8 cellular contexts compared by ENCODE assay signal in the genomic region with DNA sequence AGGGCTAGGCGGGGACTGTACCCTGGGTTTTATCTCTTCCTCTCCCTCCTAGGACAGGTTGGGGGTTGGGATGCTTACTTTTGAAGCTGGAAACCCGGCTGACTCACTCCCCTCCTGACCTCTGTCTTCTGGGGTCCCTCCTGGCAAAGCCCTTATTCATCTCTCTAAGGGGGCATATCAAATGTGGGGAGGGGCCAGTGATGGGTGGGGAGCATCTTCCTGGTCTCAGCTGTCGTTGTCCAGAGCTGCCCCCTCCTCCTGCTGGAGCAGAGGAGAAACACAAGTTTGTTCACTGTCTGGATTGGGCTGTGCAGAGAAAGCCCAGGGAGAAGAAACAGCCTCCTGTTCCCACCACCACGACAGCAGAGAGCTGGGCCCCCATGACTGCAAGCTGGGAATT.
DNase-seq lines count a peak whose midpoint lies in the region; ATAC-seq and TF ChIP-seq lines count a peak whose summit lies in the region.
"Had no signal": no experiment of that assay in that cellular context is flagged by ENCODE, and none has a peak within 500 bp of the region (broad histone marks: within the 10 kb centered on the region; RNA-seq: fewer than 3 reads in every experiment).

No MANE protein-coding gene starts in this region.

- H3K27me3 ChIP-seq in GM23338 (ENCODE audit: insufficient read depth) (peaks cover 43% of the 10 kb centered on the region), kidney epithelial cell (ENCODE audit: control insufficient read depth, insufficient read depth, low read length) (peaks cover 5% of the 10 kb centered on the region), transverse colon (peaks cover 51% of the 10 kb centered on the region)
- H3K27me3 ChIP-seq: body of pancreas had no signal

- CTCF ChIA-PET in WTC11 (lab: Charles Lee) = interaction anchor here (1.1 to 2.6 kb wide), 3 partner anchors 14 to 104 kb away, joined by 3 to 8 read pairs (median 3); no protein-coding TSS in a partner anchor

- no peak overlapping the region for H2AFZ ChIP-seq in GM23338

- in situ Hi-C loops in transverse colon (cut with MboI; ENCODE audit: low pct_ligation_motif_present in 1 of 4, low pct_unique_long_range_greater_than_20kb in 1 of 4, low sequenced_read_pairs in 3 of 4) = no loop called here

- no peaks in the 10 kb centered on the region for H4K20me1 ChIP-seq in GM23338 (replicated peaks; ENCODE audit: insufficient read depth)

- H3K27ac Mint-ChIP-seq in GM23338 (no peak overlapping the region), WTC11 (no peak overlapping the region)

- TF ChIP-seq EP300 in transverse colon (IDR thresholded peaks at IDR 0.05; ENCODE audit: low read depth) = no peak

- H3K27me3 Mint-ChIP-seq in GM23338 (ENCODE audit: insufficient read depth, low read depth, poor library complexity) (peaks cover 40% of the 10 kb centered on the region), WTC11 (ENCODE audit: low read depth) (peaks cover 60% of the 10 kb centered on the region)

- WGBS in transverse colon (ENCODE audit: low coverage in 1 of 2), 2 donors = 43 to 49% methylated on average over 2 to 4 of the region's 4 CpGs

- H3K4me2 ChIP-seq in GM23338 = no peak overlapping the region

- H3K4me3 ChIP-seq in GM23338 (no peak overlapping the region), kidney epithelial cell (ENCODE audit: low read depth, low read length) (no peak overlapping the region), transverse colon (no peak overlapping the region)
- H3K4me3 ChIP-seq: body of pancreas had no signal

- no peak for DNase-seq in GM23338 (ENCODE audit: low spot score)
- DNase-seq in WTC11 (ENCODE audit: low spot score) = no peak
- DNase-seq in kidney epithelial cell (ENCODE audit: low read depth) = no peak
- no peak for DNase-seq in transverse colon
- DNase-seq in stimulated activated CD4-positive, alpha-beta T cell treated with anti-CD3 and anti-CD28 coated beads, Interleukin-4, amount 100 ng/mL, for 4 hours = no peak
- DNase-seq in GM19240 (ENCODE audit: insufficient read length, low spot score) = no peak
- no peak for DNase-seq in D341Med (ENCODE audit: low spot score)
- DNase-seq: body of pancreas had no signal

- H3K36me3 Mint-ChIP-seq in GM23338 (ENCODE audit: low read depth) = peaks cover 16% of the 10 kb centered on the region
- peaks cover 18% of the 10 kb centered on the region for H3K36me3 Mint-ChIP-seq in WTC11

- no peaks in the 10 kb centered on the region for H3K36me3 ChIP-seq in GM23338 (ENCODE audit: insufficient read depth)
- H3K36me3 ChIP-seq in kidney epithelial cell (ENCODE audit: control insufficient read depth, insufficient read depth, low read length) = no peaks in the 10 kb centered on the region
- no peaks in the 10 kb centered on the region for H3K36me3 ChIP-seq in transverse colon

- TF ChIP-seq CTCF in GM23338 (conservative IDR thresholded peaks at IDR 0.05; ENCODE audit: low read depth in 2 of 2) = peak in 1 of 2 experiments; percentile 22; a peak in 1 of 4 replicates
- TF ChIP-seq CTCF in WTC11 (IDR thresholded peaks at IDR 0.05) = no peak
- peak; percentile 6 for TF ChIP-seq CTCF in kidney epithelial cell (IDR thresholded peaks at IDR 0.05; ENCODE audit: insufficient read depth, low read length, poor library complexity, severe bottlenecking)
- no peak for TF ChIP-seq CTCF in transverse colon (IDR thresholded peaks at IDR 0.05)

- H3K4me1 Mint-ChIP-seq in GM23338 (peaks cover 7% of the 10 kb centered on the region), WTC11 (peaks cover 7% of the 10 kb centered on the region; the same call in 1 of the 2 replicates)

- H3K4me3 Mint-ChIP-seq in GM23338 = no peak overlapping the region
- peak overlapping the region; percentile 58; the same call in 1 of the 2 replicates for H3K4me3 Mint-ChIP-seq in WTC11

- TF ChIP-seq POLR2A in transverse colon (IDR thresholded peaks at IDR 0.05) = no peak

- POLR2A ChIA-PET in WTC11 (lab: Charles Lee) = interaction anchor here (0.5 kb wide), 1 partner anchor 97 kb away, joined by 3 read pairs; no protein-coding TSS in a partner anchor

- H3F3A ChIP-seq in GM23338 (replicated peaks; ENCODE audit: low read depth) = no peaks in the 10 kb centered on the region

- H3K9me2 ChIP-seq in GM23338 (ENCODE audit: insufficient read depth) = 0 out of 2 replicates have a peak, but pooled peaks cover 4% of the 10 kb centered on the region

- ATAC-seq in GM23338 (peak; percentile 26), WTC11 (peak; percentile 51)
- ATAC-seq: body of pancreas had no signal

- H3K9me3 Mint-ChIP-seq in GM23338 (peaks cover 24% of the 10 kb centered on the region), WTC11 (peaks cover 13% of the 10 kb centered on the region)

- no peaks in the 10 kb centered on the region for H3K79me2 ChIP-seq in GM23338 (replicated peaks; ENCODE audit: insufficient read depth)

- H3K9me3 ChIP-seq in transverse colon = peaks cover 9 to 13% of the 10 kb centered on the region in 2 donors

- intact Hi-C loops in transverse colon (cut with DNase I; ENCODE audit: low total_unique reads) = no loop called here

- no peak overlapping the region for H3K27ac ChIP-seq in GM23338 (ENCODE audit: low read depth)
- H3K27ac ChIP-seq in transverse colon = peak overlapping the region; percentile 76 to 86 (median 80)

- 0 out of 2 replicates have a peak, but pooled peaks cover 7% of the 10 kb centered on the region for H3K4me1 ChIP-seq in GM23338 (ENCODE audit: insufficient read depth)
- peaks cover 0 to 12% (median 5%) of the 10 kb centered on the region in 4 donors for H3K4me1 ChIP-seq in transverse colon

TF ChIP-seq in GM23338, 12 proteins besides CTCF, POLR2A, EP300 and RAD21 (continues in another document):
- TF ChIP-seq, protein P1, sequence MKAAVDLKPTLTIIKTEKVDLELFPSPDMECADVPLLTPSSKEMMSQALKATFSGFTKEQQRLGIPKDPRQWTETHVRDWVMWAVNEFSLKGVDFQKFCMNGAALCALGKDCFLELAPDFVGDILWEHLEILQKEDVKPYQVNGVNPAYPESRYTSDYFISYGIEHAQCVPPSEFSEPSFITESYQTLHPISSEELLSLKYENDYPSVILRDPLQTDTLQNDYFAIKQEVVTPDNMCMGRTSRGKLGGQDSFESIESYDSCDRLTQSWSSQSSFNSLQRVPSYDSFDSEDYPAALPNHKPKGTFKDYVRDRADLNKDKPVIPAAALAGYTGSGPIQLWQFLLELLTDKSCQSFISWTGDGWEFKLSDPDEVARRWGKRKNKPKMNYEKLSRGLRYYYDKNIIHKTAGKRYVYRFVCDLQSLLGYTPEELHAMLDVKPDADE (IDR thresholded peaks at IDR 0.05) = no peak
- TF ChIP-seq EZH2 (IDR thresholded peaks at IDR 0.05; ENCODE audit: low read depth, unreplicated experiment) (no peak), ZNF114 (CRISPR knock-in tag; IDR thresholded peaks at IDR 0.05) (no peak), ZNF331 (CRISPR knock-in tag; IDR thresholded peaks at IDR 0.05; ENCODE audit: low read depth) (no peak), NANOG (IDR thresholded peaks at IDR 0.05; ENCODE audit: borderline replicate concordance) (no peak), POLR2AphosphoS5 (IDR thresholded peaks at IDR 0.05; ENCODE audit: low read depth) (no peak), JUNB (IDR thresholded peaks at IDR 0.05; ENCODE audit: unreplicated experiment) (no peak)

TF ChIP-seq in WTC11, 78 proteins besides CTCF, POLR2A, EP300 and RAD21 (continues in another document):
- TF ChIP-seq TCF7 (CRISPR knock-in tag; IDR thresholded peaks at IDR 0.05; ENCODE audit: low read depth) = no peak
- TF ChIP-seq, protein P2, sequence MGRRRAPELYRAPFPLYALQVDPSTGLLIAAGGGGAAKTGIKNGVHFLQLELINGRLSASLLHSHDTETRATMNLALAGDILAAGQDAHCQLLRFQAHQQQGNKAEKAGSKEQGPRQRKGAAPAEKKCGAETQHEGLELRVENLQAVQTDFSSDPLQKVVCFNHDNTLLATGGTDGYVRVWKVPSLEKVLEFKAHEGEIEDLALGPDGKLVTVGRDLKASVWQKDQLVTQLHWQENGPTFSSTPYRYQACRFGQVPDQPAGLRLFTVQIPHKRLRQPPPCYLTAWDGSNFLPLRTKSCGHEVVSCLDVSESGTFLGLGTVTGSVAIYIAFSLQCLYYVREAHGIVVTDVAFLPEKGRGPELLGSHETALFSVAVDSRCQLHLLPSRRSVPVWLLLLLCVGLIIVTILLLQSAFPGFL (CRISPR knock-in tag; IDR thresholded peaks at IDR 0.05; ENCODE audit: borderline replicate concordance) = no peak
- TF ChIP-seq, protein P3, sequence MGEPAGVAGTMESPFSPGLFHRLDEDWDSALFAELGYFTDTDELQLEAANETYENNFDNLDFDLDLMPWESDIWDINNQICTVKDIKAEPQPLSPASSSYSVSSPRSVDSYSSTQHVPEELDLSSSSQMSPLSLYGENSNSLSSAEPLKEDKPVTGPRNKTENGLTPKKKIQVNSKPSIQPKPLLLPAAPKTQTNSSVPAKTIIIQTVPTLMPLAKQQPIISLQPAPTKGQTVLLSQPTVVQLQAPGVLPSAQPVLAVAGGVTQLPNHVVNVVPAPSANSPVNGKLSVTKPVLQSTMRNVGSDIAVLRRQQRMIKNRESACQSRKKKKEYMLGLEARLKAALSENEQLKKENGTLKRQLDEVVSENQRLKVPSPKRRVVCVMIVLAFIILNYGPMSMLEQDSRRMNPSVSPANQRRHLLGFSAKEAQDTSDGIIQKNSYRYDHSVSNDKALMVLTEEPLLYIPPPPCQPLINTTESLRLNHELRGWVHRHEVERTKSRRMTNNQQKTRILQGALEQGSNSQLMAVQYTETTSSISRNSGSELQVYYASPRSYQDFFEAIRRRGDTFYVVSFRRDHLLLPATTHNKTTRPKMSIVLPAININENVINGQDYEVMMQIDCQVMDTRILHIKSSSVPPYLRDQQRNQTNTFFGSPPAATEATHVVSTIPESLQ (CRISPR knock-in tag; IDR thresholded peaks at IDR 0.05) = no peak
- TF ChIP-seq FOXK1 (CRISPR knock-in tag; IDR thresholded peaks at IDR 0.05) = no peak
- TF ChIP-seq PRRX2 (CRISPR knock-in tag; IDR thresholded peaks at IDR 0.05) = no peak
